ENCODE assay signal across 19 cellular contexts in the genomic region with DNA sequence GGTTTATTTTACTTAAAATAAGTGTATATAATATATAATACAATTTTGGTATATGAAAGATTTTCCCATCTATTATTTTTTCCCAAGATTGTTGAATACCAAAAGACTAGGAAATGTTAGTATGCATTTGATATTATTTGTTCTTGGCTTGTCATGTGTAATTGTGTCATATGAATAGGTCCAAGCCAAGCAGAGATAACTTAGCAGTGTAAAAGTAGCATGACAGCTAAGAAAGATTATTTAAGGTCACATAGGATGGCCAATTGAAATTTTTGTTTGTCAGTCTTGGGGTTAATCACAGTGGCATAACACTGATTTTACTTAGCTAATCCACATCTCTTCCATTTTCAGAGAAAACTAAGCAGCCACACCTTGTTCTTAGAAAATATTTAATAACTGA. TPM values are rescaled to one million over a fixed set of nuclear protein-coding genes. Genes with fewer than 3 reads are reported as not detected.
"Had no signal": no experiment of that assay in that cellular context is flagged by ENCODE, and none has a peak within 500 bp of the region (broad histone marks: within the 10 kb centered on the region; RNA-seq: fewer than 3 reads in every experiment).

No MANE protein-coding gene starts in this region.

- H3K9me3 ChIP-seq: esophagus muscularis mucosa, heart right ventricle, left lung, lower lobe of right lung, mucosa of descending colon had no signal

- H3K27ac ChIP-seq: coronary artery, dorsolateral prefrontal cortex, esophagus muscularis mucosa, foreskin keratinocyte, heart right ventricle, left lung, lower lobe of right lung had no signal

- H3K4me3 ChIP-seq: coronary artery, dorsolateral prefrontal cortex, esophagus muscularis mucosa, heart right ventricle, left lung, lower lobe of right lung, mucosa of descending colon had no signal

- DNase-seq: dermis blood vessel endothelial cell; dorsolateral prefrontal cortex; effector CD4-positive, alpha-beta T cell; effector memory CD4-positive, alpha-beta T cell; glutamatergic neuron; head of caudate nucleus; heart right ventricle; hippocampal formation; left cardiac atrium; left lung; lower lobe of right lung; mesenchymal stem cell; mucosa of descending colon; naive B cell had no signal

- H3K4me1 ChIP-seq: foreskin keratinocyte, left lung, lower lobe of right lung had no signal

- ATAC-seq: foreskin keratinocyte, left cardiac atrium, left lung, lower lobe of right lung, mucosa of descending colon had no signal

- H3K36me3 ChIP-seq: esophagus muscularis mucosa, heart right ventricle, left lung, lower lobe of right lung had no signal

- H3K27me3 ChIP-seq: esophagus muscularis mucosa, heart right ventricle, left lung had no signal

RNA-seq across cellular contexts. Expression of gene RSPO3, which starts 38.8 kb away (rescaled TPM):
- total RNA-seq: foreskin keratinocyte, lung microvascular endothelial cell had no signal
- polyA plus RNA-seq: foreskin keratinocyte, keratinocyte had no signal
